8 cellular contexts compared by ENCODE assay signal in the genomic region with DNA sequence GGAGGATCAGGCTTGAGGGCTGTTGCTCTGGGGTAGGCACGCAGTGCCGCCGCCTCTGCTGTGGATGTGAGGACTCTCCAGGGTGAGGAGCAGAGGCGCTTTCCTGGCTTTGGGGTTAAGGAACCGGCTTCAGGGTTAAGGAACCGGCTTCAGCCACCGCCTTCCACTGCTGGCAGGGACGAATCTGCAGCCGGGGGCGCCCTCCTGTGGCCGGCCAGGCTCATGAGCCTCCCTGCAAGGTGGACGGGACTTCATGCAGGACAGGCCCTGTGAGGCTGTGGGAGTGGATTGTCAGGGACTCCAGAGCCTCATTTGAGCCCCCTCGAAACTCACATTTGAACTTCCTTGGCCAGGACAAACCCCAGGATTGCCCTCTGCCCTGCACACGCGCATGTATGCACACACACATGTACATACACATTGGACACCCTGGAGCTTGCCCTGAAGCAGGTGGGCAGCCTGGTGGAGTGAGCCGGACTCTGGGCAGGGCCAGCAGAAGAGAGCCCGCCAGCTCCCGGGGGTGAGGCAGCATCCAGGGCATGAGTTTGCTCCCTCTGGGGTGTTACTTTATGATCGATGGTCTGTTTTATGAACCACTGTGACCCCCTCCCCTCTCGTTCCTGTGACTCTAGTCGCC.
A peak's percentile ranks its signal among the peaks of the same experiment; 100 is the strongest.
DNase-seq lines count a peak whose midpoint lies in the region; TF ChIP-seq lines count a peak whose summit lies in the region.

No MANE protein-coding gene starts in this region.

- H3K27ac ChIP-seq in ascending aorta (no peak overlapping the region), hepatocyte (no peak overlapping the region)

- H3K36me3 ChIP-seq in ascending aorta: no peaks in the 10 kb centered on the region
- H3K36me3 ChIP-seq in hepatocyte (replicated peaks; ENCODE audit: insufficient read depth, low read depth): no peaks in the 10 kb centered on the region

- 25% methylated on average over 20 of the region's 21 CpGs for WGBS in hepatocyte (ENCODE audit: low lambda C conversion rate, missing lambda C conversion rate)

- CTCF ChIA-PET in activated naive CD4-positive, alpha-beta T cell treated with anti-CD3 and anti-CD28 coated beads for 36 hours (lab: Charles Lee): interaction anchor here (1.1 to 2.6 kb wide), 2 partner anchors 152 to 180 kb away, joined by 5 to 15 read pairs; no protein-coding TSS in a partner anchor

- DNase-seq in activated naive CD4-positive, alpha-beta T cell treated with anti-CD3 and anti-CD28 coated beads for 36 hours: peak; percentile 63
- no peak for DNase-seq in activated naive CD4-positive, alpha-beta T cell treated with anti-CD3 and anti-CD28 coated beads, Interleukin-2, amount 50 U/mL, for 16 hours
- DNase-seq in HFF-Myc (ENCODE audit: extremely low read depth, low read depth) (no peak), NCI-H2227 (lab: John Stamatoyannopoulos, UW; ENCODE audit: unreplicated experiment) (peak; percentile 83), ascending aorta (ENCODE audit: low spot score in 2 of 2) (peak in 1 of 2 donors; percentile 70), hepatocyte (ENCODE audit: low spot score) (peak; percentile 78), mesenteric fat pad (ENCODE audit: low spot score) (no peak)
- peak; percentile 44 for DNase-seq in stimulated activated CD4-positive, alpha-beta T cell treated with anti-CD3 and anti-CD28 coated beads, Interleukin-1b, Interleukin-23, amount 100 ng/mL, for 48 hours

- no peak overlapping the region for H2AFZ ChIP-seq in hepatocyte

- H3K4me2 ChIP-seq in hepatocyte: no peak overlapping the region

- intact Hi-C loops in activated naive CD4-positive, alpha-beta T cell treated with anti-CD3 and anti-CD28 coated beads for 36 hours (cut with micrococcal nuclease): loop anchor here (1.0 kb wide), 2 partner anchors 153 to 180 kb away; no protein-coding TSS in a partner anchor
- intact Hi-C loops in ascending aorta (cut with DNase I): loop anchor here (1.0 to 2.0 kb wide), 2 partner anchors 153 to 180 kb away; no protein-coding TSS in a partner anchor

- H4K20me1 ChIP-seq in hepatocyte (ENCODE audit: insufficient read depth, poor library complexity, severe bottlenecking): no peaks in the 10 kb centered on the region

- H3K4me1 Mint-ChIP-seq in activated naive CD4-positive, alpha-beta T cell treated with anti-CD3 and anti-CD28 coated beads for 36 hours (ENCODE audit: low read depth): no peaks in the 10 kb centered on the region

- no peak overlapping the region for H3K27ac Mint-ChIP-seq in activated naive CD4-positive, alpha-beta T cell treated with anti-CD3 and anti-CD28 coated beads for 36 hours

- H3K4me3 ChIP-seq in HFF-Myc (replicated peaks; ENCODE audit: low read depth, low read length) (no peak overlapping the region), ascending aorta (no peak overlapping the region), hepatocyte (no peak overlapping the region)

- H3K9me3 ChIP-seq in ascending aorta: no peaks in the 10 kb centered on the region
- no peaks in the 10 kb centered on the region for H3K9me3 ChIP-seq in hepatocyte (ENCODE audit: low read depth)

- H3K4me1 ChIP-seq in ascending aorta (peaks cover 4 to 11% of the 10 kb centered on the region in 2 donors), hepatocyte (ENCODE audit: insufficient read depth) (no peaks in the 10 kb centered on the region)

- H3K27me3 ChIP-seq in ascending aorta (no peaks in the 10 kb centered on the region), hepatocyte (peaks cover 18% of the 10 kb centered on the region)

- H3K79me2 ChIP-seq in hepatocyte: no peaks in the 10 kb centered on the region

- H3K36me3 Mint-ChIP-seq in activated naive CD4-positive, alpha-beta T cell treated with anti-CD3 and anti-CD28 coated beads for 36 hours (ENCODE audit: low read depth): no peaks in the 10 kb centered on the region

- no peak overlapping the region for H3K4me3 Mint-ChIP-seq in activated naive CD4-positive, alpha-beta T cell treated with anti-CD3 and anti-CD28 coated beads for 36 hours

- H3K27me3 Mint-ChIP-seq in activated naive CD4-positive, alpha-beta T cell treated with anti-CD3 and anti-CD28 coated beads for 36 hours (ENCODE audit: low read depth): peaks cover 9% of the 10 kb centered on the region

- H3K9me3 Mint-ChIP-seq in activated naive CD4-positive, alpha-beta T cell treated with anti-CD3 and anti-CD28 coated beads for 36 hours: no peaks in the 10 kb centered on the region

- H3K9me2 ChIP-seq in hepatocyte (replicated peaks; ENCODE audit: insufficient read depth): no peaks in the 10 kb centered on the region

- TF ChIP-seq CTCF in HFF-Myc (IDR thresholded peaks at IDR 0.05; ENCODE audit: low read depth, low read length, missing control alignments) (peak; percentile 76), ascending aorta (IDR thresholded peaks at IDR 0.05) (peak; percentile 37 to 64 (median 46)), hepatocyte (IDR thresholded peaks at IDR 0.05; ENCODE audit: poor library complexity) (peak; percentile 77)

Comparison
In these comparisons a context has a peak if more than half of its experiments do, and no peak if none do; other contexts are left out.
1. DNase-seq: peak in activated naive CD4-positive, alpha-beta T cell treated with anti-CD3 and anti-CD28 coated beads for 36 hours (single experiment), NCI-H2227 (single experiment), hepatocyte (single experiment) and stimulated activated CD4-positive, alpha-beta T cell treated with anti-CD3 and anti-CD28 coated beads, Interleukin-1b, Interleukin-23, amount 100 ng/mL, for 48 hours (single experiment); none in activated naive CD4-positive, alpha-beta T cell treated with anti-CD3 and anti-CD28 coated beads, Interleukin-2, amount 50 U/mL, for 16 hours (single experiment), HFF-Myc (single experiment) and mesenteric fat pad (single experiment).
2. Peak in every context shown above with its lines, with median percentiles within 50 percentile points of each other: CTCF ChIP-seq.